1 cellular context compared by ENCODE assay signal in genomic region chr5:60335913-60336312, GRCh38.
TF ChIP-seq lines count a peak whose summit lies in the region.

No MANE protein-coding gene starts in this region.

TF ChIP-seq in HepG2, 621 proteins besides CTCF, POLR2A, EP300 and RAD21 (continued from another document):
- no peak for TF ChIP-seq ZNF143 (CRISPR knock-in tag; IDR thresholded peaks at IDR 0.05)
- no peak for TF ChIP-seq PBX2 (CRISPR knock-in tag; IDR thresholded peaks at IDR 0.05)
TF ChIP-seq in HepG2: peak in this region for 0.
